In the genomic region with DNA sequence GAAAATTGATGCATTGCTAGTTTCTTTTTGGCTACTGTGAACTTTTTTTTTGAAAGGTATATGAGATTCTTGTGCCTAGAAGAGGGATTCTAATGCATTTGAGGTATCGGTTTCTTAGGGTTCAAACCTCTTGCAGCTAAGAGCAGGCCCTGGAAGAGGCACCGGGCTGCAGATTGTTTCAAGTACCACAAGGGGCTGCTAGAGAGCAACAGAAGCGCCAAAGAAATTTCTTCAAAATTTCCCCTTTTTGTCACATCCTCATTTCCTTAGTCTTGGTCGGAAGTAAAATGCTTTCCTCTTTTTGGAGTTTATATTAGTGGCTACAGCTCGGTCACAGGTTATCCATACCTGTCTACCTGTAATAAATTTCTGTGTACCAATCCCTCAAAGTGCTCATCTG, we compare ENCODE assay signal across 8 cellular contexts.
A peak's percentile ranks its signal among the peaks of the same experiment; 100 is the strongest.
DNase-seq lines count a peak whose midpoint lies in the region; ATAC-seq and TF ChIP-seq lines count a peak whose summit lies in the region.

No MANE protein-coding gene starts in this region.

- no peaks in the 10 kb centered on the region for H3K36me3 Mint-ChIP-seq in activated B cell treated with CpG ODN at 0.5 μM for 24 hours (ENCODE audit: low read depth)
- H3K36me3 Mint-ChIP-seq in type B pancreatic cell = no peaks in the 10 kb centered on the region

- H3K27ac Mint-ChIP-seq in activated B cell treated with CpG ODN at 0.5 μM for 24 hours (no peak overlapping the region), type B pancreatic cell (no peak overlapping the region)

- TF ChIP-seq CTCF in AG09319 (IDR thresholded peaks at IDR 0.05; ENCODE audit: low read depth, low read length) = peak; percentile 85
- TF ChIP-seq CTCF in GM12875 (IDR thresholded peaks at IDR 0.05; ENCODE audit: borderline replicate concordance, insufficient read depth, low read depth, low read length) = peak; percentile 87
- peak; percentile 94 for TF ChIP-seq CTCF in LNCAP (IDR thresholded peaks at IDR 0.05)
- TF ChIP-seq CTCF in activated B cell treated with CpG ODN at 0.5 μM for 24 hours (IDR thresholded peaks at IDR 0.05) = no peak
- peak; percentile 90 for TF ChIP-seq CTCF in type B pancreatic cell (conservative IDR thresholded peaks at IDR 0.05)

- DNase-seq in AG09319 (ENCODE audit: extremely low read depth, low read depth) (peak; percentile 5), activated B cell treated with CpG ODN at 0.5 μM for 24 hours (no peak), iPS-NIHi7 (ENCODE audit: extremely low spot score) (peak; percentile 75), type B pancreatic cell (ENCODE audit: extremely low spot score, unreplicated experiment) (no peak)

- no peaks in the 10 kb centered on the region for H3K27me3 Mint-ChIP-seq in activated B cell treated with CpG ODN at 0.5 μM for 24 hours
- H3K27me3 Mint-ChIP-seq in type B pancreatic cell = no peaks in the 10 kb centered on the region

- no peak overlapping the region for H3K4me3 ChIP-seq in GM12875 (ENCODE audit: low read depth, low read length)

- H3K4me1 Mint-ChIP-seq in activated B cell treated with CpG ODN at 0.5 μM for 24 hours (peaks cover 26% of the 10 kb centered on the region), type B pancreatic cell (ENCODE audit: unreplicated experiment) (peaks cover 6% of the 10 kb centered on the region)

- intact Hi-C loops in activated B cell treated with CpG ODN at 0.5 μM for 24 hours (cut with micrococcal nuclease) = no loop called here

- H3K9me3 Mint-ChIP-seq in activated B cell treated with CpG ODN at 0.5 μM for 24 hours (no peaks in the 10 kb centered on the region), type B pancreatic cell (no peaks in the 10 kb centered on the region)

- POLR2A ChIA-PET in activated B cell treated with CpG ODN at 0.5 μM for 24 hours (lab: Charles Lee) = no interaction called here

- CTCF ChIA-PET in activated B cell treated with CpG ODN at 0.5 μM for 24 hours (lab: Charles Lee) = interaction anchor here (0.8 to 1.7 kb wide), 2 partner anchors 9 to 1548 kb away, joined by 3 to 4 read pairs; no protein-coding TSS in a partner anchor

- H3K4me3 Mint-ChIP-seq in activated B cell treated with CpG ODN at 0.5 μM for 24 hours (no peak overlapping the region), type B pancreatic cell (no peak overlapping the region)

- peak; percentile 50 for ATAC-seq in activated B cell treated with CpG ODN at 0.5 μM for 24 hours (ENCODE audit: low read depth)
- ATAC-seq in HG02884 (IDR thresholded peaks at IDR 0.05; ENCODE audit: unreplicated experiment) = no peak
- ATAC-seq in HG02870 (IDR thresholded peaks at IDR 0.05; ENCODE audit: unreplicated experiment) = no peak

Comparison
In these comparisons a context has a peak if more than half of its experiments do, and no peak if none do; other contexts are left out.
1. DNase-seq: peak in AG09319 (single experiment) and iPS-NIHi7 (single experiment); none in activated B cell treated with CpG ODN at 0.5 μM for 24 hours (single experiment) and type B pancreatic cell (single experiment).